ENCODE assay signal across 1 cellular context in genomic region chr11:2567026-2567671, GRCh38.
TF ChIP-seq lines count a peak whose summit lies in the region.

No MANE protein-coding gene starts in this region.

TF ChIP-seq in HepG2, 621 proteins besides CTCF, POLR2A, EP300 and RAD21 (continued from another document and continues in another):
- TF ChIP-seq DZIP1 (CRISPR knock-in tag; IDR thresholded peaks at IDR 0.05) (no peak), MBD4 (IDR thresholded peaks at IDR 0.05; ENCODE audit: borderline replicate concordance, low read length) (no peak), ZBTB33 (CRISPR knock-in tag; IDR thresholded peaks at IDR 0.05) (no peak), ZNF883 (CRISPR knock-in tag; IDR thresholded peaks at IDR 0.05; ENCODE audit: not compliant biosample characterization) (peak; percentile 33), PHB2 (IDR thresholded peaks at IDR 0.05; ENCODE audit: partially characterized antibody) (no peak), KLF12 (CRISPR knock-in tag; IDR thresholded peaks at IDR 0.05; ENCODE audit: borderline replicate concordance) (no peak), ZNF44 (CRISPR knock-in tag; IDR thresholded peaks at IDR 0.05) (no peak), NBN (conservative IDR thresholded peaks at IDR 0.05) (no peak), TCF7 (IDR thresholded peaks at IDR 0.05; ENCODE audit: low read depth) (no peak), ZNF543 (CRISPR knock-in tag; IDR thresholded peaks at IDR 0.05) (no peak), ZNF484 (CRISPR knock-in tag; IDR thresholded peaks at IDR 0.05; ENCODE audit: borderline replicate concordance, low read depth) (no peak), HDAC2 (CRISPR knock-in tag; IDR thresholded peaks at IDR 0.05) (peak; percentile 43), CEBPB (IDR thresholded peaks at IDR 0.05; ENCODE audit: borderline replicate concordance, low read depth, low read length) (no peak), SYNCRIP (IDR thresholded peaks at IDR 0.05; ENCODE audit: insufficient read depth, low read depth, low read length) (no peak), FOXP1 (IDR thresholded peaks at IDR 0.05) (no peak), FOXP1 (CRISPR knock-in tag; IDR thresholded peaks at IDR 0.05) (no peak), KLF9 (CRISPR knock-in tag; IDR thresholded peaks at IDR 0.05; ENCODE audit: low read depth) (no peak), ZNF326 (CRISPR knock-in tag; IDR thresholded peaks at IDR 0.05; ENCODE audit: borderline replicate concordance) (no peak), SETDB1 (CRISPR knock-in tag; IDR thresholded peaks at IDR 0.05; ENCODE audit: borderline replicate concordance) (no peak), PITX1 (CRISPR knock-in tag; IDR thresholded peaks at IDR 0.05) (peak; percentile 63), SIN3A (IDR thresholded peaks at IDR 0.05; ENCODE audit: borderline replicate concordance, low read depth, low read length) (no peak), ZNF264 (CRISPR knock-in tag; IDR thresholded peaks at IDR 0.05) (0 out of 2 replicates have a peak, but pooled peaks have one; percentile 26), TSC22D2 (CRISPR knock-in tag; IDR thresholded peaks at IDR 0.05; ENCODE audit: borderline replicate concordance) (no peak), ZNF234 (CRISPR knock-in tag; conservative IDR thresholded peaks at IDR 0.05) (no peak), PLRG1 (conservative IDR thresholded peaks at IDR 0.05) (no peak), HNF4A (CRISPR knock-in tag; IDR thresholded peaks at IDR 0.05) (peak; percentile 77), RNF2 (conservative IDR thresholded peaks at IDR 0.05; ENCODE audit: low read depth) (no peak), SP5 (CRISPR knock-in tag; IDR thresholded peaks at IDR 0.05; ENCODE audit: borderline replicate concordance, low read depth) (peak; percentile 20; the same call in 1 of the 2 replicates), FIP1L1 (IDR thresholded peaks at IDR 0.05; ENCODE audit: borderline replicate concordance, insufficient read depth, low read depth, low read length) (no peak), GPBP1L1 (CRISPR knock-in tag; IDR thresholded peaks at IDR 0.05) (no peak), ZNF263 (CRISPR knock-in tag; IDR thresholded peaks at IDR 0.05) (0 out of 2 replicates have a peak, but pooled peaks have one; percentile 39), MBNL3 (CRISPR knock-in tag; conservative IDR thresholded peaks at IDR 0.05) (no peak), RORA (CRISPR knock-in tag; IDR thresholded peaks at IDR 0.05) (no peak), DNMT3B (CRISPR knock-in tag; conservative IDR thresholded peaks at IDR 0.05) (no peak), PHF5A (CRISPR knock-in tag; IDR thresholded peaks at IDR 0.05; ENCODE audit: low read depth, unreplicated experiment) (no peak), ATF4 (CRISPR knock-in tag; IDR thresholded peaks at IDR 0.05) (no peak), HNRNPL (IDR thresholded peaks at IDR 0.05; ENCODE audit: low read depth, low read length) (peak; percentile 82), RARG (CRISPR knock-in tag; IDR thresholded peaks at IDR 0.05; ENCODE audit: low read depth) (no peak), ZBTB37 (CRISPR knock-in tag; IDR thresholded peaks at IDR 0.05) (no peak), ZNF556 (CRISPR knock-in tag; IDR thresholded peaks at IDR 0.05; ENCODE audit: borderline replicate concordance) (no peak), PLSCR1 (CRISPR knock-in tag; IDR thresholded peaks at IDR 0.05; ENCODE audit: borderline replicate concordance) (no peak), CBX2 (IDR thresholded peaks at IDR 0.05; ENCODE audit: low read depth, low read length) (no peak), CBX2 (CRISPR knock-in tag; IDR thresholded peaks at IDR 0.05; ENCODE audit: low read depth) (no peak), HOXA9 (CRISPR knock-in tag; IDR thresholded peaks at IDR 0.05; ENCODE audit: borderline replicate concordance) (no peak), ZSCAN9 (CRISPR knock-in tag; IDR thresholded peaks at IDR 0.05; ENCODE audit: borderline replicate concordance) (no peak)
- TF ChIP-seq, protein P1, sequence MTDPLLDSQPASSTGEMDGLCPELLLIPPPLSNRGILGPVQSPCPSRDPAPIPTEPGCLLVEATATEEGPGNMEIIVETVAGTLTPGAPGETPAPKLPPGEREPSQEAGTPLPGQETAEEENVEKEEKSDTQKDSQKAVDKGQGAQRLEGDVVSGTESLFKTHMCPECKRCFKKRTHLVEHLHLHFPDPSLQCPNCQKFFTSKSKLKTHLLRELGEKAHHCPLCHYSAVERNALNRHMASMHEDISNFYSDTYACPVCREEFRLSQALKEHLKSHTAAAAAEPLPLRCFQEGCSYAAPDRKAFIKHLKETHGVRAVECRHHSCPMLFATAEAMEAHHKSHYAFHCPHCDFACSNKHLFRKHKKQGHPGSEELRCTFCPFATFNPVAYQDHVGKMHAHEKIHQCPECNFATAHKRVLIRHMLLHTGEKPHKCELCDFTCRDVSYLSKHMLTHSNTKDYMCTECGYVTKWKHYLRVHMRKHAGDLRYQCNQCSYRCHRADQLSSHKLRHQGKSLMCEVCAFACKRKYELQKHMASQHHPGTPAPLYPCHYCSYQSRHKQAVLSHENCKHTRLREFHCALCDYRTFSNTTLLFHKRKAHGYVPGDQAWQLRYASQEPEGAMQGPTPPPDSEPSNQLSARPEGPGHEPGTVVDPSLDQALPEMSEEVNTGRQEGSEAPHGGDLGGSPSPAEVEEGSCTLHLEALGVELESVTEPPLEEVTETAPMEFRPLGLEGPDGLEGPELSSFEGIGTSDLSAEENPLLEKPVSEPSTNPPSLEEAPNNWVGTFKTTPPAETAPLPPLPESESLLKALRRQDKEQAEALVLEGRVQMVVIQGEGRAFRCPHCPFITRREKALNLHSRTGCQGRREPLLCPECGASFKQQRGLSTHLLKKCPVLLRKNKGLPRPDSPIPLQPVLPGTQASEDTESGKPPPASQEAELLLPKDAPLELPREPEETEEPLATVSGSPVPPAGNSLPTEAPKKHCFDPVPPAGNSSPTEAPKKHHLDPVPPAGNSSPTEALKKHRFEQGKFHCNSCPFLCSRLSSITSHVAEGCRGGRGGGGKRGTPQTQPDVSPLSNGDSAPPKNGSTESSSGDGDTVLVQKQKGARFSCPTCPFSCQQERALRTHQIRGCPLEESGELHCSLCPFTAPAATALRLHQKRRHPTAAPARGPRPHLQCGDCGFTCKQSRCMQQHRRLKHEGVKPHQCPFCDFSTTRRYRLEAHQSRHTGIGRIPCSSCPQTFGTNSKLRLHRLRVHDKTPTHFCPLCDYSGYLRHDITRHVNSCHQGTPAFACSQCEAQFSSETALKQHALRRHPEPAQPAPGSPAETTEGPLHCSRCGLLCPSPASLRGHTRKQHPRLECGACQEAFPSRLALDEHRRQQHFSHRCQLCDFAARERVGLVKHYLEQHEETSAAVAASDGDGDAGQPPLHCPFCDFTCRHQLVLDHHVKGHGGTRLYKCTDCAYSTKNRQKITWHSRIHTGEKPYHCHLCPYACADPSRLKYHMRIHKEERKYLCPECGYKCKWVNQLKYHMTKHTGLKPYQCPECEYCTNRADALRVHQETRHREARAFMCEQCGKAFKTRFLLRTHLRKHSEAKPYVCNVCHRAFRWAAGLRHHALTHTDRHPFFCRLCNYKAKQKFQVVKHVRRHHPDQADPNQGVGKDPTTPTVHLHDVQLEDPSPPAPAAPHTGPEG (CRISPR knock-in tag; IDR thresholded peaks at IDR 0.05), result no peak
- TF ChIP-seq, protein P2, sequence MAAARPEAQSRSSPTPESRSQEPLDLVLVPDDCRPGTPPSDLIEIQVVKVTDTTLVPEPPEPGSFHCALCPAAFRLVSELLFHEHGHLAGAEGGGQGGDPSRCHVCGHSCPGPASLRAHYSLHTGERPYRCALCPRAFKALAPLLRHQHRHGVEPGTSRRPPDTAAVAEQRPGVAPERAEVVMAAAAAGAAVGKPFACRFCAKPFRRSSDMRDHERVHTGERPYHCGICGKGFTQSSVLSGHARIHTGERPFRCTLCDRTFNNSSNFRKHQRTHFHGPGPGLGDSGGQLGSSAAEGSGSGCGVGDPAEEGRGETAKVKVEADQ (CRISPR knock-in tag; IDR thresholded peaks at IDR 0.05; ENCODE audit: borderline replicate concordance), result no peak
- TF ChIP-seq, protein P3, sequence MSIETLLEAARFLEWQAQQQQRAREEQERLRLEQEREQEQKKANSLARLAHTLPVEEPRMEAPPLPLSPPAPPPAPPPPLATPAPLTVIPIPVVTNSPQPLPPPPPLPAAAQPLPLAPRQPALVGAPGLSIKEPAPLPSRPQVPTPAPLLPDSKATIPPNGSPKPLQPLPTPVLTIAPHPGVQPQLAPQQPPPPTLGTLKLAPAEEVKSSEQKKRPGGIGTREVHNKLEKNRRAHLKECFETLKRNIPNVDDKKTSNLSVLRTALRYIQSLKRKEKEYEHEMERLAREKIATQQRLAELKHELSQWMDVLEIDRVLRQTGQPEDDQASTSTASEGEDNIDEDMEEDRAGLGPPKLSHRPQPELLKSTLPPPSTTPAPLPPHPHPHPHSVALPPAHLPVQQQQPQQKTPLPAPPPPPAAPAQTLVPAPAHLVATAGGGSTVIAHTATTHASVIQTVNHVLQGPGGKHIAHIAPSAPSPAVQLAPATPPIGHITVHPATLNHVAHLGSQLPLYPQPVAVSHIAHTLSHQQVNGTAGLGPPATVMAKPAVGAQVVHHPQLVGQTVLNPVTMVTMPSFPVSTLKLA (IDR thresholded peaks at IDR 0.05), result no peak
- TF ChIP-seq, protein P4, sequence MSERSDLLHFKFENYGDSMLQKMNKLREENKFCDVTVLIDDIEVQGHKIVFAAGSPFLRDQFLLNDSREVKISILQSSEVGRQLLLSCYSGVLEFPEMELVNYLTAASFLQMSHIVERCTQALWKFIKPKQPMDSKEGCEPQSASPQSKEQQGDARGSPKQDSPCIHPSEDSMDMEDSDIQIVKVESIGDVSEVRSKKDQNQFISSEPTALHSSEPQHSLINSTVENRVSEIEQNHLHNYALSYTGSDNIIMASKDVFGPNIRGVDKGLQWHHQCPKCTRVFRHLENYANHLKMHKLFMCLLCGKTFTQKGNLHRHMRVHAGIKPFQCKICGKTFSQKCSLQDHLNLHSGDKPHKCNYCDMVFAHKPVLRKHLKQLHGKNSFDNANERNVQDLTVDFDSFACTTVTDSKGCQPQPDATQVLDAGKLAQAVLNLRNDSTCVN (CRISPR knock-in tag; IDR thresholded peaks at IDR 0.05; ENCODE audit: borderline replicate concordance), result no peak
